13 cellular contexts compared by ENCODE assay signal in the genomic region with DNA sequence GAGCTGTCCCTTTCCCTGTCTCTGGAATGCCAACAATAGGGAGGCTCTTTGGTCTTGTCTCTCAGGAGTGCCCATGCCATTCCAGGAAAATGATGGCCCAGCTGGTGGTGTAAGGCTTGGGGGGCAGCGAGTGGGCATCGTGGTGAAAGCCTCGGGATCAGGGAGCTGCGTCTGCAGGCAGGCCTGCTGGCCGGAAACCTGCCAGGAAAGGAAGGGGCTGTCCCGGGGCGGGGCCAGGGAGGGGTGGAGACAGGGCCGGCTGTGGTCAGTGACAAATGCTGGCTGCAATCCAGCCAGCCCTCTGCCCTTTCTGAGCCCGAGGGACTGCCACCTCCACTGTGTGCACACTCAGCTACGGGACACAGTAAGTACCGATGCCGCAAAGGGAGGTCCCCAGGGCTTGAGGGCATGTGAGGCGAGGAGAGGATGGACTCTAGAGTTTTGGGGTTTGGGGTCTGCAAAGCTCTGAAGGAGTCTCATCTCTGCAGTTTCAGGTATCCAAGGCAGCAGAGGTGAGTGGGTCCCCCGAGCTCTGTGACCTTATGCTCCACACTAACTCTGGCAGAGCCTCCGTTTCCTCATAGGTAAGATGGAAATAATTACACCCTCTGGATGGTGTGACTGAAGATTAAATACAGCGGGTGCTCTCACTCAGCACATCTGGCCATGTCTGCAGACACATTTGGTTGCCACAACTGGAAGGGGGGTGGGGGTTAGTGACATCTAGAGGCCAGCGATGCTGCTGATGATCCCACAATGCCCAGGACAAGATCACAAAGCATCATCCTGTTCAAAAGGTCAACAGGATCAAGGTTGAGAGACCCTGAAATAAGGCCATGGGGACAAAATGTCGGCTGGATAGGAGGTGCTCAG. TPM values are rescaled to one million over a fixed set of nuclear protein-coding genes. Genes with fewer than 3 reads are reported as not detected.
A peak's percentile ranks its signal among the peaks of the same experiment; 100 is the strongest.
DNase-seq lines count a peak whose midpoint lies in the region; ATAC-seq and TF ChIP-seq lines count a peak whose summit lies in the region.
"Had no signal": no experiment of that assay in that cellular context is flagged by ENCODE, and none has a peak within 500 bp of the region (broad histone marks: within the 10 kb centered on the region; RNA-seq: fewer than 3 reads in every experiment).

A gene with protein sequence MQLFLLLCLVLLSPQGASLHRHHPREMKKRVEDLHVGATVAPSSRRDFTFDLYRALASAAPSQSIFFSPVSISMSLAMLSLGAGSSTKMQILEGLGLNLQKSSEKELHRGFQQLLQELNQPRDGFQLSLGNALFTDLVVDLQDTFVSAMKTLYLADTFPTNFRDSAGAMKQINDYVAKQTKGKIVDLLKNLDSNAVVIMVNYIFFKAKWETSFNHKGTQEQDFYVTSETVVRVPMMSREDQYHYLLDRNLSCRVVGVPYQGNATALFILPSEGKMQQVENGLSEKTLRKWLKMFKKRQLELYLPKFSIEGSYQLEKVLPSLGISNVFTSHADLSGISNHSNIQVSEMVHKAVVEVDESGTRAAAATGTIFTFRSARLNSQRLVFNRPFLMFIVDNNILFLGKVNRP (plus strand): TSS at position 300 of the 873 bp plus-strand sequence. CDS start 5,937 bp downstream, outside the sequence.

- H3K4me1 ChIP-seq in adipocyte (ENCODE audit: control insufficient read depth, insufficient read depth, low read length) (peaks cover 25% of the 10 kb centered on the region), ovary (ENCODE audit: insufficient read depth) (peaks cover 22% of the 10 kb centered on the region)

- ATAC-seq in left cardiac atrium (peak; percentile 54 to 82), HG02759 (IDR thresholded peaks at IDR 0.05; ENCODE audit: unreplicated experiment) (no peak)
- ATAC-seq: stimulated activated memory B cell treated with anti-CD40 and anti-IgM and Interleukin-4, amounts not matched to agents 10 μg/mL and 1 μg/mL and 100 μg/mL, for 72 hours had no signal

- H3K4me3 ChIP-seq in adipocyte (ENCODE audit: low read length), result no peak within 1 kb of the TSS
- no peak within 1 kb of the TSS for H3K4me3 ChIP-seq in ovary
- no peak within 1 kb of the TSS for H3K4me3 ChIP-seq in WERI-Rb-1 (ENCODE audit: low read depth, low read length)
- H3K4me3 ChIP-seq: SJSA1 had no signal

- H3K9ac ChIP-seq in adipocyte (ENCODE audit: low read length), result no peak within 1 kb of the TSS

- H3K27ac ChIP-seq in ovary (peak within 1 kb of the TSS in 1 of 2 donors; percentile 76), WERI-Rb-1 (no peak within 1 kb of the TSS)
- H3K27ac ChIP-seq: SJSA1 had no signal

- peaks cover 15% of the 10 kb centered on the region for H3K27me3 ChIP-seq in adipocyte (replicated peaks; ENCODE audit: control insufficient read depth, insufficient read depth, low read length)
- H3K27me3 ChIP-seq in ovary, result no peaks in the 10 kb centered on the region
- peaks cover 60% of the 10 kb centered on the region for H3K27me3 ChIP-seq in WERI-Rb-1 (ENCODE audit: insufficient read depth, low read depth, severe bottlenecking)
- H3K27me3 ChIP-seq: SJSA1 had no signal

- H3K36me3 ChIP-seq in adipocyte (ENCODE audit: control insufficient read depth, insufficient read depth, low read length, severe bottlenecking) (no peaks in the 10 kb centered on the region), ovary (no peaks in the 10 kb centered on the region), WERI-Rb-1 (no peaks in the 10 kb centered on the region)
- H3K36me3 ChIP-seq: SJSA1 had no signal

- TF ChIP-seq POLR2A in ovary (IDR thresholded peaks at IDR 0.05), result no peak

- intact Hi-C loops in left cardiac atrium (cut with DNase I), result no loop called here
- intact Hi-C loops in ovary (cut with DNase I), result no loop called here

- WGBS in ovary, 3 donors, result 30 to 58% (median 37%) methylated on average over 18 of the region's 18 CpGs

- H3K9me3 ChIP-seq in adipocyte (ENCODE audit: control insufficient read depth, low read length) (no peaks in the 10 kb centered on the region), ovary (no peaks in the 10 kb centered on the region), WERI-Rb-1 (ENCODE audit: severe bottlenecking) (no peaks in the 10 kb centered on the region)
- H3K9me3 ChIP-seq: SJSA1 had no signal

- TF ChIP-seq EP300 in ovary (IDR thresholded peaks at IDR 0.05), result no peak

- TF ChIP-seq CTCF in ovary (IDR thresholded peaks at IDR 0.05), result no peak
- no peak for TF ChIP-seq CTCF in WERI-Rb-1 (IDR thresholded peaks at IDR 0.05; ENCODE audit: low read depth, low read length)

- DNase-seq in EH (ENCODE audit: low read depth), result peak; percentile 78
- DNase-seq in adipocyte (ENCODE audit: low read depth), result peak; percentile 53
- peak; percentile 78 for DNase-seq in left cardiac atrium
- DNase-seq in ovary, result peak; percentile 58 to 77 (median 71)
- no peak for DNase-seq in WERI-Rb-1
- DNase-seq in NCI-H128 (lab: John Stamatoyannopoulos, UW; ENCODE audit: unreplicated experiment), result no peak
- DNase-seq in DMS153 (lab: John Stamatoyannopoulos, UW), result no peak
- DNase-seq: activated CD4-positive, alpha-beta T cell treated with anti-CD3 and anti-CD28 coated beads, Interleukin-2, amount 50 U/mL, for 48 hours; activated naive CD8-positive, alpha-beta T cell treated with anti-CD3 and anti-CD28 coated beads, Interleukin-2, amount 10 ng/mL, durations not matched to agents 7 days and 5 days; NCI-H345 had no signal

RNA-seq across cellular contexts. Expression of the gene that starts here (rescaled TPM):
- 10 to 100 TPM in 1 of 2 donors, 1 to 10 TPM in 1; 9.3 to 13.8 TPM for total RNA-seq in left cardiac atrium
- 10 to 100 TPM in 6 of 7 donors, 1 to 10 TPM in 1; 8.3 to 66.2 (median 23.8) TPM for total RNA-seq in ovary
- polyA plus RNA-seq in ovary, result 10 to 100 TPM; 21.5 to 27.9 TPM
- total RNA-seq: activated naive CD8-positive, alpha-beta T cell treated with anti-CD3 and anti-CD28 coated beads, Interleukin-2, amount 10 ng/mL, durations not matched to agents 7 days and 5 days had no signal

Comparison
In these comparisons a context has a peak if more than half of its experiments do, and no peak if none do; other contexts are left out.
1. DNase-seq: peak in EH (single experiment), adipocyte (single experiment), left cardiac atrium (single experiment) and ovary (5 of 5); none in WERI-Rb-1 (single experiment), NCI-H128 (single experiment) and DMS153 (single experiment).